8 cellular contexts compared by ENCODE assay signal in the genomic region with DNA sequence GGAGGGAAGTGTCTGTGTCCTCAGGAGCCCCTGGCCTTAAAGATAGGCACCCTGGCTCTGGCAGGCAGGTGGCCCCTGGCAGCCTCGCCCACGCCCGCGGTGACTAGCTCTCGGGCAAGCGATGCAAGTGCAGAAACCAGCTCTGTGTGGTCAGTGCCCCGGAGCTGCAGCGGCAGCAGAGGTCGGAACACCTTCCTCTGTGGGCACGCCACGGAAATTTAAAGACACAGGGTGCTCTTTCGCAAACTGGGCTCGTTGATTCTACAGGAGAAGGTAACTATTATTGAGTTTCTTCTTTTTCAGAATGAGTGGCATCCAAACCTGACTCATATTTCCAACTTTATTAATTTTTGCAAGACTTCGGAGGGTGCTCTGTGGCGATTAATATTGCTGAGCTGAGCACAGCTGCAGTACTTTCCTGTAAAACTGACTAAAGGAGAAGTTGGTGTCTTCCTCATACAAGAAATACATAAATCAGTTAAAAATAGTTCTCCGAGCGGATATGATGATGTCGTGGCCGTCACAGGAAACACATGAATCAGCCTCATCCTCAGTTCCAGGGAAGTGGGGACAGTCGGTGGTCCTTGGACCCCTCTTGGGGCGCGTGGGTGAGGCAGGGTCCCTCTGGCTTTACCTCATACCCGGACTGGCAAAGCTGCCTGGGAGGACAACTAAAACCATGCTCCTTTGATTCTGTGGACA.
DNase-seq lines count a peak whose midpoint lies in the region; ATAC-seq lines count a peak whose summit lies in the region.

No MANE protein-coding gene starts in this region.

- no peak overlapping the region for H3K27ac ChIP-seq in Karpas-422 (ENCODE audit: low read length)

- H3K4me1 ChIP-seq in Karpas-422 (ENCODE audit: low read length): peaks cover 25% of the 10 kb centered on the region

- H3K9me3 ChIP-seq in Karpas-422 (ENCODE audit: low read length): peaks cover 5% of the 10 kb centered on the region

- H2AFZ ChIP-seq in Karpas-422 (ENCODE audit: low read length): peak overlapping the region; percentile 43

- intact Hi-C loops in Right ventricle myocardium superior (cut with DNase I): no loop called here

- no peaks in the 10 kb centered on the region for H3K36me3 ChIP-seq in Karpas-422 (ENCODE audit: insufficient read depth, low read length)

- H3K4me3 ChIP-seq in Karpas-422 (ENCODE audit: low read length): peak overlapping the region; percentile 48

- H4K20me1 ChIP-seq in Karpas-422 (ENCODE audit: insufficient read depth, low read depth, low read length): no peaks in the 10 kb centered on the region

- peak; percentile 18 for ATAC-seq in Right ventricle myocardium superior (ENCODE audit: poor library complexity)
- ATAC-seq in GM18867 (IDR thresholded peaks at IDR 0.05; ENCODE audit: unreplicated experiment): no peak
- ATAC-seq in HG03097 (IDR thresholded peaks at IDR 0.05; ENCODE audit: low FRiP score, unreplicated experiment): no peak

- H3K9me2 ChIP-seq in Karpas-422 (replicated peaks; ENCODE audit: insufficient read depth, low read length): no peaks in the 10 kb centered on the region

- no peaks in the 10 kb centered on the region for H3K79me2 ChIP-seq in Karpas-422 (ENCODE audit: low read length)

- H3K9ac ChIP-seq in Karpas-422 (ENCODE audit: low read length): peak overlapping the region; percentile 52

- H3K27me3 ChIP-seq in Karpas-422 (ENCODE audit: low read length): no peaks in the 10 kb centered on the region

- peak overlapping the region; percentile 74 for H3K4me2 ChIP-seq in Karpas-422 (ENCODE audit: low read depth, low read length, poor library complexity, severe bottlenecking)

- DNase-seq in Karpas-422: peak; percentile 70
- DNase-seq in activated CD4-positive, alpha-beta T cell treated with anti-CD3 and anti-CD28 coated beads, Interleukin-2, amount 50 U/mL, for 24 hours (ENCODE audit: low read depth in 1 of 2, low spot score in 1 of 2): peak; percentile 18 to 21
- DNase-seq in Right ventricle myocardium superior: peak; percentile 75
- DNase-seq in stimulated activated CD4-positive, alpha-beta T cell treated with anti-CD3 and anti-CD28 coated beads, Interleukin-1b, Interleukin-23, amount 100 ng/mL, for 48 hours: peak; percentile 80
- no peak for DNase-seq in inferior parietal cortex (ENCODE audit: extremely low spot score)
- no peak for DNase-seq in NCI-H1436 (lab: John Stamatoyannopoulos, UW)

Comparison
In these comparisons a context has a peak if more than half of its experiments do, and no peak if none do; other contexts are left out.
1. DNase-seq: peak in Karpas-422 (single experiment), activated CD4-positive, alpha-beta T cell treated with anti-CD3 and anti-CD28 coated beads, Interleukin-2, amount 50 U/mL, for 24 hours (2 of 2), Right ventricle myocardium superior (single experiment) and stimulated activated CD4-positive, alpha-beta T cell treated with anti-CD3 and anti-CD28 coated beads, Interleukin-1b, Interleukin-23, amount 100 ng/mL, for 48 hours (single experiment); none in inferior parietal cortex (single experiment) and NCI-H1436 (single experiment).